Comparison of ENCODE assay signal across 1 cellular context in genomic region chr16:2204727-2205103, GRCh38.
TF ChIP-seq lines count a peak whose summit lies in the region.

No MANE protein-coding gene starts in this region.

TF ChIP-seq in K562, 482 proteins besides CTCF, POLR2A, EP300 and RAD21:
- TF ChIP-seq NR4A1 (CRISPR knock-in tag; IDR thresholded peaks at IDR 0.05): 0 out of 2 replicates have a peak, but pooled peaks have one; percentile 20
- TF ChIP-seq NR4A1 (tag; IDR thresholded peaks at IDR 0.05): no peak
- no peak for TF ChIP-seq RBM25 (IDR thresholded peaks at IDR 0.05; ENCODE audit: low read depth, low read length, severe bottlenecking)
- TF ChIP-seq MCM5 (IDR thresholded peaks at IDR 0.05; ENCODE audit: low read depth): no peak
- TF ChIP-seq PREB (CRISPR knock-in tag; IDR thresholded peaks at IDR 0.05): 0 out of 2 replicates have a peak, but pooled peaks have one; percentile 79
- TF ChIP-seq U2AF1 (optimal IDR thresholded peaks at IDR 0.05; ENCODE audit: low read depth, low read length): peak; percentile 3
- 0 out of 2 replicates have a peak, but pooled peaks have one; percentile 47 for TF ChIP-seq MGA (IDR thresholded peaks at IDR 0.05)
- TF ChIP-seq RFX7 (CRISPR knock-in tag; IDR thresholded peaks at IDR 0.05): 0 out of 2 replicates have a peak, but pooled peaks have one; percentile 40
TF ChIP-seq in K562: peak in this region for 5.
